Comparison of ENCODE assay signal across 1 cellular context in the genomic region with DNA sequence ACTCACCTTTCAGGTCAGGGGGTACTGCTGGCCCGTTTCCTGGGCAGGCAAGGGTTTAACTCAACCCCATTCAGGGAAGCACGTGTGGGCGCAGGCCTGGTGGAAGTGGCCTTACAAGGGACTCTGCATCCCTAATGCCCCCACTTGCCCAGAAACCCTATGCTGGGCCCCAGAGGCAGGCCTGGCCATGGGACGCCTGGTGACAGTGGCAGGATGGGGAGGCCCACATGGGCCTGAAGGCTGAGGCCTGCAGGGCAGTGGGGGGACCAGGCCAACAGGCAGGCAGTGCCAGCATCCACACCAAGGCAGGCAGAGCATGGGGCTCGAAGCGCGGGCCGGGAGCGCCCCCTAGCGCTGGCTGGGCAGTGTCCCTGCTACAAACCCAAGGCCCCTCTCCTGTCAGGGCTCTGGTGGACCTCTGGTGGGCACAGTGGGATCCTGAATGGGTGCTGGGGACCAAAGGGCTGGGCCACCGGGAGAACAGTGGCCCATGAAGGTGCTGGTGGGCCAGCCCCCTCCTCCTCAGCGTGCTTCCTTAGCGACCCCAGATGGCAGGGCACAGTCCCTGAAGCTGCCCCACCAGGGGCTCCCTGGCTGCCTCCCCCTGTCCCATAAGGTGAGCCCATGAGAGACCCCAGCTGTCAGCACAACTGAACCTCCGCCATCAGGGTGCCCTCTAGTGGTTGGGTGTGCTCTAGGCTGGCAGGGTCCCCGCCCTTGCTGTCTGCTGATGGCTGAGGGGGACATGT.
TF ChIP-seq lines count a peak whose summit lies in the region.

No MANE protein-coding gene starts in this region.

TF ChIP-seq in HepG2, 621 proteins besides CTCF, POLR2A, EP300 and RAD21 (continues in another document):
- TF ChIP-seq, protein P1, sequence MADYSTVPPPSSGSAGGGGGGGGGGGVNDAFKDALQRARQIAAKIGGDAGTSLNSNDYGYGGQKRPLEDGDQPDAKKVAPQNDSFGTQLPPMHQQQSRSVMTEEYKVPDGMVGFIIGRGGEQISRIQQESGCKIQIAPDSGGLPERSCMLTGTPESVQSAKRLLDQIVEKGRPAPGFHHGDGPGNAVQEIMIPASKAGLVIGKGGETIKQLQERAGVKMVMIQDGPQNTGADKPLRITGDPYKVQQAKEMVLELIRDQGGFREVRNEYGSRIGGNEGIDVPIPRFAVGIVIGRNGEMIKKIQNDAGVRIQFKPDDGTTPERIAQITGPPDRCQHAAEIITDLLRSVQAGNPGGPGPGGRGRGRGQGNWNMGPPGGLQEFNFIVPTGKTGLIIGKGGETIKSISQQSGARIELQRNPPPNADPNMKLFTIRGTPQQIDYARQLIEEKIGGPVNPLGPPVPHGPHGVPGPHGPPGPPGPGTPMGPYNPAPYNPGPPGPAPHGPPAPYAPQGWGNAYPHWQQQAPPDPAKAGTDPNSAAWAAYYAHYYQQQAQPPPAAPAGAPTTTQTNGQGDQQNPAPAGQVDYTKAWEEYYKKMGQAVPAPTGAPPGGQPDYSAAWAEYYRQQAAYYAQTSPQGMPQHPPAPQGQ (CRISPR knock-in tag; IDR thresholded peaks at IDR 0.05; ENCODE audit: borderline replicate concordance), result no peak; the same call in 1 of the 2 replicates
- TF ChIP-seq MXD4 (CRISPR knock-in tag; IDR thresholded peaks at IDR 0.05), result peak; percentile 74; the same call in 1 of the 2 replicates
- no peak for TF ChIP-seq DNMT3B (CRISPR knock-in tag; conservative IDR thresholded peaks at IDR 0.05)
- TF ChIP-seq TOE1 (CRISPR knock-in tag; IDR thresholded peaks at IDR 0.05), result no peak
- TF ChIP-seq ZNF12 (CRISPR knock-in tag; IDR thresholded peaks at IDR 0.05), result 0 out of 2 replicates have a peak, but pooled peaks have one; percentile 18
- TF ChIP-seq, protein P2, sequence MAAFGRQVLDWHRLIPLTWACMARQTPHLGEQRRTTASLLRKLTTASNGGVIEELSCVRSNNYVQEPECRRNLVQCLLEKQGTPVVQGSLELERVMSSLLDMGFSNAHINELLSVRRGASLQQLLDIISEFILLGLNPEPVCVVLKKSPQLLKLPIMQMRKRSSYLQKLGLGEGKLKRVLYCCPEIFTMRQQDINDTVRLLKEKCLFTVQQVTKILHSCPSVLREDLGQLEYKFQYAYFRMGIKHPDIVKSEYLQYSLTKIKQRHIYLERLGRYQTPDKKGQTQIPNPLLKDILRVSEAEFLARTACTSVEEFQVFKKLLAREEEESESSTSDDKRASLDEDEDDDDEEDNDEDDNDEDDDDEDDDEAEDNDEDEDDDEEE (CRISPR knock-in tag; IDR thresholded peaks at IDR 0.05), result no peak
- no peak for TF ChIP-seq ZNF441 (CRISPR knock-in tag; IDR thresholded peaks at IDR 0.05; ENCODE audit: borderline replicate concordance)
- no peak for TF ChIP-seq ZNF83 (CRISPR knock-in tag; IDR thresholded peaks at IDR 0.05; ENCODE audit: borderline replicate concordance)
- TF ChIP-seq PHB2 (IDR thresholded peaks at IDR 0.05; ENCODE audit: partially characterized antibody), result no peak
- no peak for TF ChIP-seq HNRNPH1 (optimal IDR thresholded peaks at IDR 0.05; ENCODE audit: low read depth, low read length)
- peak; percentile 74 for TF ChIP-seq ZNF124 (CRISPR knock-in tag; IDR thresholded peaks at IDR 0.05)
- TF ChIP-seq, protein P3, sequence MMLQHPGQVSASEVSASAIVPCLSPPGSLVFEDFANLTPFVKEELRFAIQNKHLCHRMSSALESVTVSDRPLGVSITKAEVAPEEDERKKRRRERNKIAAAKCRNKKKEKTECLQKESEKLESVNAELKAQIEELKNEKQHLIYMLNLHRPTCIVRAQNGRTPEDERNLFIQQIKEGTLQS (CRISPR knock-in tag; IDR thresholded peaks at IDR 0.05), result no peak
- TF ChIP-seq, protein P4, sequence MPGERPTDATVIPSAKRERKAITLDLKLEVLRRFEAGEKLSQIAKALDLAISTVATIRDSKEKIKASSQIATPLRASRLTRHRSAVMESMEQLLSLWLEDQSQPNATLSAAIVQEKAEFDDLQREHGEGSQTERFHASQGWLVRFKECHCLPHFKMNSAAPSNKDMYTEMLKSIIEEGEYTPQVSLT (CRISPR knock-in tag; IDR thresholded peaks at IDR 0.05; ENCODE audit: borderline replicate concordance, low read depth), result no peak
- TF ChIP-seq, protein P5, sequence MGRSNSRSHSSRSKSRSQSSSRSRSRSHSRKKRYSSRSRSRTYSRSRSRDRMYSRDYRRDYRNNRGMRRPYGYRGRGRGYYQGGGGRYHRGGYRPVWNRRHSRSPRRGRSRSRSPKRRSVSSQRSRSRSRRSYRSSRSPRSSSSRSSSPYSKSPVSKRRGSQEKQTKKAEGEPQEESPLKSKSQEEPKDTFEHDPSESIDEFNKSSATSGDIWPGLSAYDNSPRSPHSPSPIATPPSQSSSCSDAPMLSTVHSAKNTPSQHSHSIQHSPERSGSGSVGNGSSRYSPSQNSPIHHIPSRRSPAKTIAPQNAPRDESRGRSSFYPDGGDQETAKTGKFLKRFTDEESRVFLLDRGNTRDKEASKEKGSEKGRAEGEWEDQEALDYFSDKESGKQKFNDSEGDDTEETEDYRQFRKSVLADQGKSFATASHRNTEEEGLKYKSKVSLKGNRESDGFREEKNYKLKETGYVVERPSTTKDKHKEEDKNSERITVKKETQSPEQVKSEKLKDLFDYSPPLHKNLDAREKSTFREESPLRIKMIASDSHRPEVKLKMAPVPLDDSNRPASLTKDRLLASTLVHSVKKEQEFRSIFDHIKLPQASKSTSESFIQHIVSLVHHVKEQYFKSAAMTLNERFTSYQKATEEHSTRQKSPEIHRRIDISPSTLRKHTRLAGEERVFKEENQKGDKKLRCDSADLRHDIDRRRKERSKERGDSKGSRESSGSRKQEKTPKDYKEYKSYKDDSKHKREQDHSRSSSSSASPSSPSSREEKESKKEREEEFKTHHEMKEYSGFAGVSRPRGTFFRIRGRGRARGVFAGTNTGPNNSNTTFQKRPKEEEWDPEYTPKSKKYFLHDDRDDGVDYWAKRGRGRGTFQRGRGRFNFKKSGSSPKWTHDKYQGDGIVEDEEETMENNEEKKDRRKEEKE (IDR thresholded peaks at IDR 0.05), result no peak
- TF ChIP-seq CHCHD3 (CRISPR knock-in tag; IDR thresholded peaks at IDR 0.05), result no peak
- TF ChIP-seq, protein P6, sequence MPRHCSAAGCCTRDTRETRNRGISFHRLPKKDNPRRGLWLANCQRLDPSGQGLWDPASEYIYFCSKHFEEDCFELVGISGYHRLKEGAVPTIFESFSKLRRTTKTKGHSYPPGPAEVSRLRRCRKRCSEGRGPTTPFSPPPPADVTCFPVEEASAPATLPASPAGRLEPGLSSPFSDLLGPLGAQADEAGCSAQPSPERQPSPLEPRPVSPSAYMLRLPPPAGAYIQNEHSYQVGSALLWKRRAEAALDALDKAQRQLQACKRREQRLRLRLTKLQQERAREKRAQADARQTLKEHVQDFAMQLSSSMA (CRISPR knock-in tag; IDR thresholded peaks at IDR 0.05), result no peak
- TF ChIP-seq SOX5 (CRISPR knock-in tag; IDR thresholded peaks at IDR 0.05; ENCODE audit: borderline replicate concordance), result no peak
- no peak for TF ChIP-seq ZNF567 (CRISPR knock-in tag; IDR thresholded peaks at IDR 0.05; ENCODE audit: borderline replicate concordance)
- TF ChIP-seq, protein P7, sequence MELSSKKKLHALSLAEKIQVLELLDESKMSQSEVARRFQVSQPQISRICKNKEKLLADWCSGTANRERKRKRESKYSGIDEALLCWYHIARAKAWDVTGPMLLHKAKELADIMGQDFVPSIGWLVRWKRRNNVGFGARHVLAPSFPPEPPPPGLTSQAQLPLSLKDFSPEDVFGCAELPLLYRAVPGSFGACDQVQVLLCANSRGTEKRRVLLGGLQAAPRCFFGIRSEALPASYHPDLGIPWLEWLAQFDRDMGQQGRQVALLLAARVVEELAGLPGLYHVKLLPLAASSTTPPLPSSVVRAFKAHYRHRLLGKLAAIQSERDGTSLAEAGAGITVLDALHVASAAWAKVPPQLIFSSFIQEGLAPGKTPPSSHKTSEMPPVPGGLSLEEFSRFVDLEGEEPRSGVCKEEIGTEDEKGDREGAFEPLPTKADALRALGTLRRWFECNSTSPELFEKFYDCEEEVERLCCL (CRISPR knock-in tag; IDR thresholded peaks at IDR 0.05; ENCODE audit: borderline replicate concordance), result no peak
- 0 out of 2 replicates have a peak, but pooled peaks have one; percentile 46 for TF ChIP-seq TMF1 (CRISPR knock-in tag; IDR thresholded peaks at IDR 0.05; ENCODE audit: low read depth)
- no peak for TF ChIP-seq ZNF30 (CRISPR knock-in tag; IDR thresholded peaks at IDR 0.05)
- TF ChIP-seq, protein P8, sequence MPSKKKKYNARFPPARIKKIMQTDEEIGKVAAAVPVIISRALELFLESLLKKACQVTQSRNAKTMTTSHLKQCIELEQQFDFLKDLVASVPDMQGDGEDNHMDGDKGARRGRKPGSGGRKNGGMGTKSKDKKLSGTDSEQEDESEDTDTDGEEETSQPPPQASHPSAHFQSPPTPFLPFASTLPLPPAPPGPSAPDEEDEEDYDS (CRISPR knock-in tag; IDR thresholded peaks at IDR 0.05), result peak; percentile 10; the same call in 1 of the 2 replicates
- TF ChIP-seq ZSCAN21 (CRISPR knock-in tag; IDR thresholded peaks at IDR 0.05; ENCODE audit: borderline replicate concordance), result peak; percentile 17; the same call in 1 of the 2 replicates
- TF ChIP-seq TEAD2 (CRISPR knock-in tag; IDR thresholded peaks at IDR 0.05), result no peak
- no peak for TF ChIP-seq ZNF160 (CRISPR knock-in tag; IDR thresholded peaks at IDR 0.05)
- TF ChIP-seq, protein P9, sequence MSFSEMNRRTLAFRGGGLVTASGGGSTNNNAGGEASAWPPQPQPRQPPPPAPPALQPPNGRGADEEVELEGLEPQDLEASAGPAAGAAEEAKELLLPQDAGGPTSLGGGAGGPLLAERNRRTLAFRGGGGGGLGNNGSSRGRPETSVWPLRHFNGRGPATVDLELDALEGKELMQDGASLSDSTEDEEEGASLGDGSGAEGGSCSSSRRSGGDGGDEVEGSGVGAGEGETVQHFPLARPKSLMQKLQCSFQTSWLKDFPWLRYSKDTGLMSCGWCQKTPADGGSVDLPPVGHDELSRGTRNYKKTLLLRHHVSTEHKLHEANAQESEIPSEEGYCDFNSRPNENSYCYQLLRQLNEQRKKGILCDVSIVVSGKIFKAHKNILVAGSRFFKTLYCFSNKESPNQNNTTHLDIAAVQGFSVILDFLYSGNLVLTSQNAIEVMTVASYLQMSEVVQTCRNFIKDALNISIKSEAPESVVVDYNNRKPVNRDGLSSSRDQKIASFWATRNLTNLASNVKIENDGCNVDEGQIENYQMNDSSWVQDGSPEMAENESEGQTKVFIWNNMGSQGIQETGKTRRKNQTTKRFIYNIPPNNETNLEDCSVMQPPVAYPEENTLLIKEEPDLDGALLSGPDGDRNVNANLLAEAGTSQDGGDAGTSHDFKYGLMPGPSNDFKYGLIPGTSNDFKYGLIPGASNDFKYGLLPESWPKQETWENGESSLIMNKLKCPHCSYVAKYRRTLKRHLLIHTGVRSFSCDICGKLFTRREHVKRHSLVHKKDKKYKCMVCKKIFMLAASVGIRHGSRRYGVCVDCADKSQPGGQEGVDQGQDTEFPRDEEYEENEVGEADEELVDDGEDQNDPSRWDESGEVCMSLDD (CRISPR knock-in tag; IDR thresholded peaks at IDR 0.05; ENCODE audit: borderline replicate concordance), result 0 out of 2 replicates have a peak, but pooled peaks have one; percentile 21
- no peak for TF ChIP-seq SRF (IDR thresholded peaks at IDR 0.05; ENCODE audit: low read depth, low read length)
- TF ChIP-seq SETDB1 (CRISPR knock-in tag; IDR thresholded peaks at IDR 0.05; ENCODE audit: borderline replicate concordance), result no peak
- TF ChIP-seq LCORL (IDR thresholded peaks at IDR 0.05), result no peak
- TF ChIP-seq LCORL (CRISPR knock-in tag; IDR thresholded peaks at IDR 0.05), result peak; percentile 95
- TF ChIP-seq HDAC6 (IDR thresholded peaks at IDR 0.05; ENCODE audit: low read depth, low read length), result no peak
- TF ChIP-seq AHR (CRISPR knock-in tag; IDR thresholded peaks at IDR 0.05), result no peak
- TF ChIP-seq, protein P10, sequence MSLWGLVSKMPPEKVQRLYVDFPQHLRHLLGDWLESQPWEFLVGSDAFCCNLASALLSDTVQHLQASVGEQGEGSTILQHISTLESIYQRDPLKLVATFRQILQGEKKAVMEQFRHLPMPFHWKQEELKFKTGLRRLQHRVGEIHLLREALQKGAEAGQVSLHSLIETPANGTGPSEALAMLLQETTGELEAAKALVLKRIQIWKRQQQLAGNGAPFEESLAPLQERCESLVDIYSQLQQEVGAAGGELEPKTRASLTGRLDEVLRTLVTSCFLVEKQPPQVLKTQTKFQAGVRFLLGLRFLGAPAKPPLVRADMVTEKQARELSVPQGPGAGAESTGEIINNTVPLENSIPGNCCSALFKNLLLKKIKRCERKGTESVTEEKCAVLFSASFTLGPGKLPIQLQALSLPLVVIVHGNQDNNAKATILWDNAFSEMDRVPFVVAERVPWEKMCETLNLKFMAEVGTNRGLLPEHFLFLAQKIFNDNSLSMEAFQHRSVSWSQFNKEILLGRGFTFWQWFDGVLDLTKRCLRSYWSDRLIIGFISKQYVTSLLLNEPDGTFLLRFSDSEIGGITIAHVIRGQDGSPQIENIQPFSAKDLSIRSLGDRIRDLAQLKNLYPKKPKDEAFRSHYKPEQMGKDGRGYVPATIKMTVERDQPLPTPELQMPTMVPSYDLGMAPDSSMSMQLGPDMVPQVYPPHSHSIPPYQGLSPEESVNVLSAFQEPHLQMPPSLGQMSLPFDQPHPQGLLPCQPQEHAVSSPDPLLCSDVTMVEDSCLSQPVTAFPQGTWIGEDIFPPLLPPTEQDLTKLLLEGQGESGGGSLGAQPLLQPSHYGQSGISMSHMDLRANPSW (CRISPR knock-in tag; IDR thresholded peaks at IDR 0.05; ENCODE audit: borderline replicate concordance), result no peak; the same call in 1 of the 2 replicates
- peak; percentile 61; the same call in 1 of the 2 replicates for TF ChIP-seq HOXA3 (CRISPR knock-in tag; IDR thresholded peaks at IDR 0.05)
- TF ChIP-seq, protein P11, sequence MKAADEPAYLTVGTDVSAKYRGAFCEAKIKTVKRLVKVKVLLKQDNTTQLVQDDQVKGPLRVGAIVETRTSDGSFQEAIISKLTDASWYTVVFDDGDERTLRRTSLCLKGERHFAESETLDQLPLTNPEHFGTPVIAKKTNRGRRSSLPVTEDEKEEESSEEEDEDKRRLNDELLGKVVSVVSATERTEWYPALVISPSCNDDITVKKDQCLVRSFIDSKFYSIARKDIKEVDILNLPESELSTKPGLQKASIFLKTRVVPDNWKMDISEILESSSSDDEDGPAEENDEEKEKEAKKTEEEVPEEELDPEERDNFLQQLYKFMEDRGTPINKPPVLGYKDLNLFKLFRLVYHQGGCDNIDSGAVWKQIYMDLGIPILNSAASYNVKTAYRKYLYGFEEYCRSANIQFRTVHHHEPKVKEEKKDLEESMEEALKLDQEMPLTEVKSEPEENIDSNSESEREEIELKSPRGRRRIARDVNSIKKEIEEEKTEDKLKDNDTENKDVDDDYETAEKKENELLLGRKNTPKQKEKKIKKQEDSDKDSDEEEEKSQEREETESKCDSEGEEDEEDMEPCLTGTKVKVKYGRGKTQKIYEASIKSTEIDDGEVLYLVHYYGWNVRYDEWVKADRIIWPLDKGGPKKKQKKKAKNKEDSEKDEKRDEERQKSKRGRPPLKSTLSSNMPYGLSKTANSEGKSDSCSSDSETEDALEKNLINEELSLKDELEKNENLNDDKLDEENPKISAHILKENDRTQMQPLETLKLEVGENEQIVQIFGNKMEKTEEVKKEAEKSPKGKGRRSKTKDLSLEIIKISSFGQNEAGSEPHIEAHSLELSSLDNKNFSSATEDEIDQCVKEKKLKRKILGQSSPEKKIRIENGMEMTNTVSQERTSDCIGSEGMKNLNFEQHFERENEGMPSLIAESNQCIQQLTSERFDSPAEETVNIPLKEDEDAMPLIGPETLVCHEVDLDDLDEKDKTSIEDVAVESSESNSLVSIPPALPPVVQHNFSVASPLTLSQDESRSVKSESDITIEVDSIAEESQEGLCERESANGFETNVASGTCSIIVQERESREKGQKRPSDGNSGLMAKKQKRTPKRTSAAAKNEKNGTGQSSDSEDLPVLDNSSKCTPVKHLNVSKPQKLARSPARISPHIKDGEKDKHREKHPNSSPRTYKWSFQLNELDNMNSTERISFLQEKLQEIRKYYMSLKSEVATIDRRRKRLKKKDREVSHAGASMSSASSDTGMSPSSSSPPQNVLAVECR (CRISPR knock-in tag; IDR thresholded peaks at IDR 0.05; ENCODE audit: borderline replicate concordance), result peak; percentile 84
